In the genomic region with DNA sequence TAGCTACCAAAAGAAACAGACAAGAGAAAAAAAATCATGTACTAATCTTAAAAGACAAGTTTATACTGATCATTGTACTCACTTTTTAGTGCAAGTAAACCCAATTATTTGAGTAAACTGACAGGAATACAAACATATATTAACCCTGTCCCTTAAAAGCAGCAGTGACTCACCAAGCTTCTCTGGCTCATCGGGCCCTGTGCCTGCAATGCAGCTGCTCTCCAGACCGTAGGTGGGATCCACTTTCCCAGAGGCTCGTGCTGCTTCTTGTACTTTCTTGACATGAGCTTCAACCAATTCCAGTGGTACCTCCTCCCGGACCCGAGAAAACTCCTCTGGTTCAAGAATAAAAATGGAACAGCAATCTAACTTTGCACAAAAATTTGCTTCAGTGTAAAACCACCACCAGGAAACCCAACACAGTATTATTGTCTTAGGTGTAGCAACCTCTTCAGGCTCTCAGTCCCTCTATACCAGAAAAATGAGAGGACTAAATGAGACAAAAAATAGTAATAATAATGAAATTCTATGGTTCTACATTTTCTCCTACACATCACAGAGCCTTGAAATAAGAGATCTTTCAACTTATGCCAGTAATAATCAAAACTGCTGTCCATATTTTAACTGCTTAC, we compare ENCODE assay signal across 9 cellular contexts.
DNase-seq lines count a peak whose midpoint lies in the region; ATAC-seq and TF ChIP-seq lines count a peak whose summit lies in the region.
"Had no signal": no experiment of that assay in that cellular context is flagged by ENCODE, and none has a peak within 500 bp of the region (broad histone marks: within the 10 kb centered on the region; RNA-seq: fewer than 3 reads in every experiment).

No MANE protein-coding gene starts in this region.

- DNase-seq in AG09319 (ENCODE audit: extremely low read depth, low read depth) (peak; percentile 4), HFF-Myc (ENCODE audit: extremely low read depth, low read depth) (peak; percentile 59), body of pancreas (peak; percentile 53 to 81 (median 74)), kidney epithelial cell (ENCODE audit: low read depth) (peak; percentile 23), GOT3 (lab: John Stamatoyannopoulos, UW) (no peak), lower lobe of right lung (no peak), NOMO-1 treated with DMSO at 0.1 percent for 48 hours (lab: John Stamatoyannopoulos, UW; ENCODE audit: unreplicated experiment) (no peak)
- DNase-seq: NK-92 treated with Interleukin-12 subunit alpha and Interleukin-12 subunit beta, amount 100 ng/mL, for 24 hours had no signal

- WGBS in body of pancreas, 2 donors: 30 to 36% methylated on average over 5 of the region's 5 CpGs

- H3K27me3 ChIP-seq in body of pancreas (no peaks in the 10 kb centered on the region), kidney epithelial cell (ENCODE audit: control insufficient read depth, insufficient read depth, low read length) (no peaks in the 10 kb centered on the region), lower lobe of right lung (ENCODE audit: low read depth) (no peaks in the 10 kb centered on the region)

- peaks cover 10% of the 10 kb centered on the region for H3K4me1 ChIP-seq in body of pancreas
- no peaks in the 10 kb centered on the region for H3K4me1 ChIP-seq in lower lobe of right lung

- intact Hi-C loops in body of pancreas (cut with DNase I) (no loop called here), lower lobe of right lung (cut with DNase I) (no loop called here)

- H3K9me3 ChIP-seq in body of pancreas: no peaks in the 10 kb centered on the region
- H3K9me3 ChIP-seq in lower lobe of right lung: no peaks in the 10 kb centered on the region

- no peak for TF ChIP-seq POLR2A in body of pancreas (IDR thresholded peaks at IDR 0.05)

- no peak for TF ChIP-seq CTCF in AG09319 (IDR thresholded peaks at IDR 0.05; ENCODE audit: low read depth, low read length)
- TF ChIP-seq CTCF in HFF-Myc (IDR thresholded peaks at IDR 0.05; ENCODE audit: low read depth, low read length, missing control alignments): no peak
- no peak for TF ChIP-seq CTCF in body of pancreas (IDR thresholded peaks at IDR 0.05)
- TF ChIP-seq CTCF in kidney epithelial cell (IDR thresholded peaks at IDR 0.05; ENCODE audit: insufficient read depth, low read length, poor library complexity, severe bottlenecking): no peak
- no peak for TF ChIP-seq CTCF in lower lobe of right lung (IDR thresholded peaks at IDR 0.05)

- H3K4me3 ChIP-seq in HFF-Myc (replicated peaks; ENCODE audit: low read depth, low read length): no peak overlapping the region
- no peak overlapping the region for H3K4me3 ChIP-seq in body of pancreas
- no peak overlapping the region for H3K4me3 ChIP-seq in kidney epithelial cell (ENCODE audit: low read depth, low read length)
- no peak overlapping the region for H3K4me3 ChIP-seq in lower lobe of right lung

- H3K27ac ChIP-seq in body of pancreas: peak overlapping the region in 2 of 4 donors; percentile 41 to 65
- no peak overlapping the region for H3K27ac ChIP-seq in lower lobe of right lung

- H3K36me3 ChIP-seq in body of pancreas (replicated peaks in 1 of 2; ENCODE audit: insufficient read depth in 1 of 2, low read depth in 2 of 2) (peaks cover 0 to 5% of the 10 kb centered on the region in 2 donors), kidney epithelial cell (ENCODE audit: control insufficient read depth, insufficient read depth, low read length) (peaks cover 2% of the 10 kb centered on the region), lower lobe of right lung (peaks cover 28% of the 10 kb centered on the region)

- peak; percentile 83 for ATAC-seq in body of pancreas
- no peak for ATAC-seq in HG03342 (IDR thresholded peaks at IDR 0.05; ENCODE audit: unreplicated experiment)
- ATAC-seq in lower lobe of right lung: no peak

Comparison
In these comparisons a context has a peak if more than half of its experiments do, and no peak if none do; other contexts are left out.
1. DNase-seq: peak in AG09319 (single experiment), HFF-Myc (single experiment), body of pancreas (4 of 4) and kidney epithelial cell (single experiment); none in GOT3 (single experiment), lower lobe of right lung (single experiment) and NOMO-1 treated with DMSO at 0.1 percent for 48 hours (single experiment).